Comparison of ENCODE assay signal across 20 cellular contexts in genomic region chr11:35853871-35854270, GRCh38.
"Had no signal": no experiment of that assay in that cellular context is flagged by ENCODE, and none has a peak within 500 bp of the region (broad histone marks: within the 10 kb centered on the region; RNA-seq: fewer than 3 reads in every experiment).

No MANE protein-coding gene starts in this region.

- H3K4me1 ChIP-seq: ascending aorta, breast epithelium, esophagus squamous epithelium, lower lobe of right lung, thyroid gland, uterus had no signal

- ATAC-seq: left cardiac atrium; lower lobe of right lung; stimulated activated naive B cell treated with anti-CD40 and anti-IgM and Interleukin-4, amounts not matched to agents 10 μg/mL and 1 μg/mL and 100 μg/mL, for 72 hours had no signal

- H3K4me1 Mint-ChIP-seq: activated CD4-positive, alpha-beta T cell treated with anti-CD3 and anti-CD28 coated beads, Interleukin-2, amount 10 ng/mL, durations not matched to agents 24 days and 14 days; stimulated activated naive B cell treated with anti-CD40 and anti-IgM and Interleukin-4, amounts not matched to agents 10 μg/mL and 1 μg/mL and 100 μg/mL, for 72 hours had no signal

- H3K36me3 Mint-ChIP-seq: stimulated activated naive B cell treated with anti-CD40 and anti-IgM and Interleukin-4, amounts not matched to agents 10 μg/mL and 1 μg/mL and 100 μg/mL, for 72 hours had no signal

- H3K36me3 ChIP-seq: ascending aorta, breast epithelium, esophagus squamous epithelium, lower lobe of right lung, spleen, thyroid gland, uterus had no signal

- H3K27ac ChIP-seq: ascending aorta, breast epithelium, esophagus squamous epithelium, lower lobe of right lung, spleen, thyroid gland, uterus had no signal

- H3K27me3 ChIP-seq: ascending aorta, breast epithelium, esophagus squamous epithelium, thyroid gland, uterus had no signal

- H3K27ac Mint-ChIP-seq: activated CD4-positive, alpha-beta T cell treated with anti-CD3 and anti-CD28 coated beads, Interleukin-2, amount 10 ng/mL, durations not matched to agents 24 days and 14 days; nephron; stimulated activated naive B cell treated with anti-CD40 and anti-IgM and Interleukin-4, amounts not matched to agents 10 μg/mL and 1 μg/mL and 100 μg/mL, for 72 hours had no signal

- H3K4me3 Mint-ChIP-seq: activated CD4-positive, alpha-beta T cell treated with anti-CD3 and anti-CD28 coated beads, Interleukin-2, amount 10 ng/mL, durations not matched to agents 24 days and 14 days; nephron; stimulated activated naive B cell treated with anti-CD40 and anti-IgM and Interleukin-4, amounts not matched to agents 10 μg/mL and 1 μg/mL and 100 μg/mL, for 72 hours had no signal

- DNase-seq: activated CD4-positive, alpha-beta T cell treated with anti-CD3 and anti-CD28 coated beads, Interleukin-2, amount 10 ng/mL, durations not matched to agents 24 days and 14 days; activated CD8-positive, alpha-beta memory T cell treated with anti-CD3 and anti-CD28 coated beads, Interleukin-2, amount 50 U/mL, for 48 hours; activated effector memory CD4-positive, alpha-beta T cell treated with Interleukin-2 at 50 U/mL for 16 hours; activated naive CD4-positive, alpha-beta T cell treated with anti-CD3 and anti-CD28 coated beads, Interleukin-2, amount 50 U/mL, for 16 hours; activated T-cell treated with anti-CD3 and anti-CD28 coated beads, Interleukin-2, amount 50 U/mL, for 48 hours; dermis blood vessel endothelial cell; effector memory CD4-positive, alpha-beta T cell; esophagus squamous epithelium; left cardiac atrium; lower lobe of right lung; posterior cingulate gyrus; spleen; stimulated activated naive B cell treated with anti-CD40 and anti-IgM and Interleukin-4, amounts not matched to agents 10 μg/mL and 1 μg/mL and 100 μg/mL, for 72 hours; T-helper 1 cell; T-helper 9 cell; thyroid gland; uterus had no signal

- H3K9me3 Mint-ChIP-seq: activated CD4-positive, alpha-beta T cell treated with anti-CD3 and anti-CD28 coated beads, Interleukin-2, amount 10 ng/mL, durations not matched to agents 24 days and 14 days; nephron; stimulated activated naive B cell treated with anti-CD40 and anti-IgM and Interleukin-4, amounts not matched to agents 10 μg/mL and 1 μg/mL and 100 μg/mL, for 72 hours had no signal

- H3K4me3 ChIP-seq: ascending aorta, breast epithelium, esophagus squamous epithelium, lower lobe of right lung, spleen, thyroid gland, uterus had no signal

- H3K9me3 ChIP-seq: ascending aorta, breast epithelium, esophagus squamous epithelium, lower lobe of right lung, spleen, thyroid gland, uterus had no signal
